In the genomic region with DNA sequence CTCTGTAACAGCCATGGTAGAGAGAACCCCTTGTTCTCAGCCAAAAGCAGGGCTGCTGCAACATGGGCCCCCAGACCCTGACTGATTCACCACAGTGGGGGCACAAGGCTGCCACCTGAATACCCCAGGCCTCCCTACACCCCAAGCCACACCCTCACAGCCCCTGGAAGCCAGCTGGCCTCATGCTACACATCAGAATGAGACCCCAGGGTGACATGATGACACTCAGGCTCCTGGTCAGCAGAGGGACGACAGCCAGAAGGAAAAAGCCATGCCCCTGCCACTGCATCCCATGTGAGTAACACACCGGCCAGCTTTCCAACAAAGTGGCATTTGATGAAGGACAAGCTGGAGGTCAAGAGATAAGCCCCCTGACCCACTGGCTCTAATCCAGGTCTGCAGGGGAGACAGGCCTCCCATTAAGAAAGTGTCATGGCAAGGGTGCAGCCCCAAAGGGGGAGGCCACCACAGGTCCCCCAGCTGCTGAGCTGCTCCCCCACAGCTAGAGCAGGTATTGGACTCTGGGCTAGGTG, we compare ENCODE assay signal across 1 cellular context.
TF ChIP-seq lines count a peak whose summit lies in the region.

No MANE protein-coding gene starts in this region.

TF ChIP-seq in IMR-90, 13 proteins besides CTCF, POLR2A, EP300 and RAD21:
- TF ChIP-seq, protein P1, sequence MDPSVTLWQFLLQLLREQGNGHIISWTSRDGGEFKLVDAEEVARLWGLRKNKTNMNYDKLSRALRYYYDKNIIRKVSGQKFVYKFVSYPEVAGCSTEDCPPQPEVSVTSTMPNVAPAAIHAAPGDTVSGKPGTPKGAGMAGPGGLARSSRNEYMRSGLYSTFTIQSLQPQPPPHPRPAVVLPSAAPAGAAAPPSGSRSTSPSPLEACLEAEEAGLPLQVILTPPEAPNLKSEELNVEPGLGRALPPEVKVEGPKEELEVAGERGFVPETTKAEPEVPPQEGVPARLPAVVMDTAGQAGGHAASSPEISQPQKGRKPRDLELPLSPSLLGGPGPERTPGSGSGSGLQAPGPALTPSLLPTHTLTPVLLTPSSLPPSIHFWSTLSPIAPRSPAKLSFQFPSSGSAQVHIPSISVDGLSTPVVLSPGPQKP (IDR thresholded peaks at IDR 0.05; ENCODE audit: borderline replicate concordance, low read depth, low read length), result no peak
- TF ChIP-seq BHLHE40 (IDR thresholded peaks at IDR 0.05; ENCODE audit: low read depth, low read length) (no peak), MAFK (IDR thresholded peaks at IDR 0.05; ENCODE audit: low read depth, low read length) (no peak), MXI1 (IDR thresholded peaks at IDR 0.05; ENCODE audit: borderline replicate concordance, low read depth, low read length) (no peak), SMC3 (IDR thresholded peaks at IDR 0.05; ENCODE audit: low read depth, low read length) (no peak), CHD1 (IDR thresholded peaks at IDR 0.05; ENCODE audit: low read depth, low read length) (no peak), CEBPB (IDR thresholded peaks at IDR 0.05; ENCODE audit: low read depth, low read length) (no peak), FOS (IDR thresholded peaks at IDR 0.05; ENCODE audit: low read depth, low read length) (no peak), MAZ (IDR thresholded peaks at IDR 0.05; ENCODE audit: borderline replicate concordance, low read depth, low read length) (no peak), RFX5 (IDR thresholded peaks at IDR 0.05; ENCODE audit: low read depth, low read length) (no peak), NFE2L2 (IDR thresholded peaks at IDR 0.05; ENCODE audit: low read depth, low read length) (no peak)
- TF ChIP-seq, protein P2, sequence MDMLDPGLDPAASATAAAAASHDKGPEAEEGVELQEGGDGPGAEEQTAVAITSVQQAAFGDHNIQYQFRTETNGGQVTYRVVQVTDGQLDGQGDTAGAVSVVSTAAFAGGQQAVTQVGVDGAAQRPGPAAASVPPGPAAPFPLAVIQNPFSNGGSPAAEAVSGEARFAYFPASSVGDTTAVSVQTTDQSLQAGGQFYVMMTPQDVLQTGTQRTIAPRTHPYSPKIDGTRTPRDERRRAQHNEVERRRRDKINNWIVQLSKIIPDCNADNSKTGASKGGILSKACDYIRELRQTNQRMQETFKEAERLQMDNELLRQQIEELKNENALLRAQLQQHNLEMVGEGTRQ (IDR thresholded peaks at IDR 0.05; ENCODE audit: low read depth, low read length), result no peak
